27 cellular contexts compared by ENCODE assay signal in the genomic region with DNA sequence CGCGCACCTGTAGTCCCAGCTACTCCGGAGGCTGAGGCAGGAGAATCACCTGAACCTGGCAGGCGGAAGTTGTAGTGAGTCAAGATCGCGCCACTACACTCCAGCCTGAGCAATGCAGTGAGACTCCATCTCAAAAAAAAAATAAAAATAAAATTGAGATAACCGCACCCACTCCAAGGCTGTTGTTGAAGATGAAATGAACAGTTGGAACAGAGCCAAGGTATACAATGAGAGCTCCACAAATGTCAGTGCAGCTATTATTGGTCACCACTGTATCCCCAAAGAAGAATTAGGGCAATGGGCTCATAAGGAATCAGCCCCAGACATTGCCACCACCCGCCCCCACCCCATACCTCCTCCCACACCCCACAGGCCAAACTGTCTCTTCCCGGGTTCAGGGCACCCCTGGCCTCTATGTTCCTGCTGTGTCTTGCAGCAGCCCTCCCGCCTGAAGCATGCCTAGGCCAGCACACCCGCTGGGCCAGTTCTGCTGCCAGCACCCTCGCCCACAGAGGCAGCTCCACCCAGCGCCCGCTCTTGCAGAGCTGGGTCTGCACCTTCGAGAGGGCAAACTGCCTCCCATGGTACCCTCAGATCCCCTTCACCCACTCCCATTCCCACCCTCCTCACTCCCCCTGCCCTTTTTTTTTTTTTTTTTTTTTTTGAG. TPM values are rescaled to one million over a fixed set of nuclear protein-coding genes. Genes with fewer than 3 reads are reported as not detected.
DNase-seq lines count a peak whose midpoint lies in the region; ATAC-seq, FAIRE-seq and TF ChIP-seq lines count a peak whose summit lies in the region.
"Had no signal": no experiment of that assay in that cellular context is flagged by ENCODE, and none has a peak within 500 bp of the region (broad histone marks: within the 10 kb centered on the region; RNA-seq: fewer than 3 reads in every experiment).

No MANE protein-coding gene starts in this region.

- no TSS peak for BruUV-seq in HepG2 (replicated peaks; lab: Mats Ljungman, UMichigan)

- TF ChIP-seq EP300 in HepG2 (IDR thresholded peaks at IDR 0.05; ENCODE audit: low read depth in 2 of 2, low read length in 2 of 2) (no peak), HepG2 (CRISPR knock-in tag; IDR thresholded peaks at IDR 0.05; ENCODE audit: borderline replicate concordance) (no peak)

- TF ChIP-seq RAD21 in HepG2 (CRISPR knock-in tag; IDR thresholded peaks at IDR 0.05): no peak

- no peak for DNase-seq in HepG2 (ENCODE audit: low spot score)
- no peak for DNase-seq in right lobe of liver
- peak; percentile 81 for DNase-seq in RWPE1 (ENCODE audit: low spot score)
- DNase-seq in esophagus squamous epithelium (lab: John Stamatoyannopoulos, UW): no peak
- DNase-seq in erythroblast (lab: John Stamatoyannopoulos, UW): no peak
- DNase-seq: activated CD4-positive, alpha-beta T cell treated with anti-CD3 and anti-CD28 coated beads, Interleukin-2, amount 50 U/mL, for 48 hours; activated gamma-delta T cell; activated T-cell treated with anti-CD3 and anti-CD28 coated beads for 4 hours; adrenal gland; DMS153; GOT3; kidney glomerular epithelial cell; NCI-H1105 treated with DMSO at 0.1 percent for 48 hours; NCI-H2107; NCI-H526 treated with DMSO at 0.1 percent for 48 hours; T-helper 17 cell; testis; WERI-Rb-1 had no signal

- H3K4me1 ChIP-seq in HepG2 (ENCODE audit: insufficient read depth, low read length) (peaks cover 38% of the 10 kb centered on the region), right lobe of liver (peaks cover 0 to 6% (median 0%) of the 10 kb centered on the region in 4 donors), esophagus squamous epithelium (peaks cover 28 to 81% (median 34%) of the 10 kb centered on the region in 3 donors)
- H3K4me1 ChIP-seq: breast epithelium, parathyroid adenoma had no signal

- H3K9me3 ChIP-seq in HepG2 (ENCODE audit: low read length) (no peaks in the 10 kb centered on the region), right lobe of liver (no peaks in the 10 kb centered on the region), esophagus squamous epithelium (no peaks in the 10 kb centered on the region)
- H3K9me3 ChIP-seq: adrenal gland, breast epithelium, SJSA1, testis had no signal

- H3K27ac ChIP-seq in HepG2 (ENCODE audit: extremely low read length, insufficient read depth, low read length): no peak overlapping the region
- no peak overlapping the region for H3K27ac ChIP-seq in right lobe of liver
- H3K27ac ChIP-seq in RWPE1: peak overlapping the region; percentile 91
- peak overlapping the region; percentile 74 to 88 (median 86) for H3K27ac ChIP-seq in esophagus squamous epithelium
- H3K27ac ChIP-seq: adrenal gland, breast epithelium, parathyroid adenoma, SJSA1, testis, WERI-Rb-1 had no signal

- no peaks in the 10 kb centered on the region for H3K79me2 ChIP-seq in HepG2 (ENCODE audit: insufficient read depth, low read length)
- H3K79me2 ChIP-seq: parathyroid adenoma had no signal

- 74% methylated on average over 10 of the region's 15 CpGs for WGBS in HepG2 (ENCODE audit: low lambda C conversion rate)
- WGBS in right lobe of liver (ENCODE audit: insufficient coverage, low coverage, low lambda C conversion rate, missing lambda C conversion rate): 91% methylated on average over 12 of the region's 15 CpGs
- 33 to 56% methylated on average over 14 to 15 of the region's 15 CpGs for WGBS in esophagus squamous epithelium, 2 donors

- intact Hi-C loops in HepG2 (cut with micrococcal nuclease; ENCODE audit: unreplicated experiment): no loop called here
- intact Hi-C loops in right lobe of liver (cut with DNase I): no loop called here
- intact Hi-C loops in esophagus squamous epithelium (cut with DNase I): no loop called here

- no peak overlapping the region for H3K9ac ChIP-seq in HepG2 (ENCODE audit: insufficient read depth, low read depth, low read length)
- H3K9ac ChIP-seq: parathyroid adenoma had no signal

- TF ChIP-seq CTCF in HepG2 (CRISPR knock-in tag; IDR thresholded peaks at IDR 0.05) (no peak), right lobe of liver (IDR thresholded peaks at IDR 0.05) (no peak), RWPE1 (conservative IDR thresholded peaks at IDR 0.05; ENCODE audit: low read depth) (no peak), esophagus squamous epithelium (IDR thresholded peaks at IDR 0.05) (peak in 1 of 6 experiments; percentile 4)

- H3K4me3 ChIP-seq in HepG2 (replicated peaks in 1 of 3; ENCODE audit: insufficient read depth in 1 of 3, low read depth in 2 of 3, low read length in 3 of 3) (no peak overlapping the region), right lobe of liver (no peak overlapping the region), esophagus squamous epithelium (no peak overlapping the region)
- H3K4me3 ChIP-seq: adrenal gland, breast epithelium, SJSA1, testis had no signal

- H2AFZ ChIP-seq in HepG2 (ENCODE audit: low read length): no peak overlapping the region
- H2AFZ ChIP-seq: parathyroid adenoma had no signal

- in situ Hi-C loops in HepG2 (cut with HindIII; ENCODE audit: extremely low pct_ligation_motif_present, low pct_unique_long_range_greater_than_20kb): no loop called here

- POLR2A ChIA-PET in HepG2 (lab: Yijun Ruan, JAX) (no interaction called here), RWPE1 (lab: Yijun Ruan, JAX; ENCODE audit: low non-redundant PET) (interaction anchor here (0.5 kb wide), 1 partner anchor 140 kb away, joined by 4 read pairs; no protein-coding TSS in a partner anchor)

- peaks cover 9 to 44% of the 10 kb centered on the region in 2 experiments for H3K27me3 ChIP-seq in HepG2 (ENCODE audit: control insufficient read depth in 1 of 2, insufficient read depth in 2 of 2, low read length in 2 of 2)
- H3K27me3 ChIP-seq in right lobe of liver: no peaks in the 10 kb centered on the region
- H3K27me3 ChIP-seq in esophagus squamous epithelium: peaks cover 0 to 43% (median 8%) of the 10 kb centered on the region in 4 donors
- H3K27me3 ChIP-seq: testis had no signal

- H3K36me3 ChIP-seq in HepG2 (replicated peaks in 1 of 2; ENCODE audit: control insufficient read depth in 1 of 2, insufficient read depth in 2 of 2, low read length in 2 of 2) (no peaks in the 10 kb centered on the region), right lobe of liver (no peaks in the 10 kb centered on the region), esophagus squamous epithelium (no peaks in the 10 kb centered on the region)
- H3K36me3 ChIP-seq: adrenal gland, breast epithelium, SJSA1, WERI-Rb-1 had no signal

- CTCF ChIA-PET in HepG2 (lab: Yijun Ruan, JAX; ENCODE audit: low intra/inter-chr PET ratio, low total read pairs) (no interaction called here), RWPE1 (lab: Yijun Ruan, JAX) (interaction anchor here (0.6 to 1.5 kb wide), 4 partner anchors 37 to 251 kb away, joined by 3 to 6 read pairs (median 4); no protein-coding TSS in a partner anchor)

- H4K20me1 ChIP-seq in HepG2 (ENCODE audit: insufficient read depth, low read length): no peaks in the 10 kb centered on the region

- ATAC-seq in HepG2 (no peak), right lobe of liver (no peak), HG03432 (IDR thresholded peaks at IDR 0.05; ENCODE audit: unreplicated experiment) (no peak), GM21529 (IDR thresholded peaks at IDR 0.05; ENCODE audit: unreplicated experiment) (no peak)
- ATAC-seq: sciatic nerve, T-helper 17 cell had no signal

- FAIRE-seq in HepG2 (lab: Jason Lieb, UNC): no peak
- FAIRE-seq: GM12891 had no signal

- no peak for TF ChIP-seq POLR2A in HepG2 (IDR thresholded peaks at IDR 0.05; ENCODE audit: insufficient read depth in 1 of 2, low read depth in 2 of 2, low read length in 2 of 2)
- no peak for TF ChIP-seq POLR2A in right lobe of liver (IDR thresholded peaks at IDR 0.05)
- no peak for TF ChIP-seq POLR2A in esophagus squamous epithelium (IDR thresholded peaks at IDR 0.05)
- TF ChIP-seq POLR2A in erythroblast (IDR thresholded peaks at IDR 0.05; ENCODE audit: low read length): no peak

- H3K4me2 ChIP-seq in HepG2 (ENCODE audit: low read depth, low read length): no peak overlapping the region

RNA-seq across cellular contexts. Expression of a gene that starts 3.5 kb away (rescaled TPM):
- not detected in 2 replicates for total RNA-seq in HepG2 (2016; rRNA removed; fragmentation: Illumina TruSeq; extraction: Trizol)
- total RNA-seq in HepG2 (2016; cell fraction: cytosol; rRNA removed; fragmentation: Illumina TruSeq; extraction: Trizol; ENCODE audit: low read depth): not detected in 2 replicates
- total RNA-seq in HepG2 (2016; cell fraction: insoluble cytoplasmic fraction; rRNA removed; fragmentation: Illumina TruSeq; extraction: Trizol): 0.09 TPM in 1 of 2 replicates, not detected in the other
- total RNA-seq in HepG2 (2016; cell fraction: membrane; rRNA removed; fragmentation: Illumina TruSeq; extraction: Trizol): not detected in 2 replicates
- total RNA-seq in HepG2 (2016; cell fraction: nucleus; rRNA removed; fragmentation: Illumina TruSeq; extraction: Trizol): not detected in 2 replicates
- polyA plus RNA-seq in HepG2 (2011; rRNA removed): 0.04 TPM in 1 of 2 replicates, not detected in the other
- polyA plus RNA-seq in HepG2 (2011; cell fraction: cytosol; rRNA removed): 0.04 TPM in 1 of 2 replicates, not detected in the other
- not detected in 2 replicates for polyA plus RNA-seq in HepG2 (2011; cell fraction: nucleus; rRNA removed)
- polyA plus RNA-seq in HepG2 (2012): not detected in 2 replicates
- not detected in 2 replicates for polyA plus RNA-seq in HepG2 (2016; cell fraction: cytosol; fragmentation: Illumina TruSeq; extraction: Trizol; ENCODE audit: low read depth)
- not detected in 2 replicates for polyA plus RNA-seq in HepG2 (2016; cell fraction: insoluble cytoplasmic fraction; fragmentation: Illumina TruSeq; extraction: Trizol; ENCODE audit: low read depth)
- not detected in 2 replicates for polyA plus RNA-seq in HepG2 (2016; cell fraction: membrane; fragmentation: Illumina TruSeq; extraction: Trizol; ENCODE audit: low read depth)
- not detected in 2 replicates for polyA plus RNA-seq in HepG2 (2016; cell fraction: nucleus; fragmentation: Illumina TruSeq; extraction: Trizol; ENCODE audit: insufficient read depth, low read depth)
- polyA minus RNA-seq in HepG2 (2011; rRNA and poly(A)+ RNA removed; ENCODE audit: low replicate concordance): 0.72 TPM in 1 of 2 replicates, not detected in the other
- not detected in 2 replicates for polyA minus RNA-seq in HepG2 (2011; cell fraction: cytosol; rRNA and poly(A)+ RNA removed)
- not detected in 2 replicates for polyA minus RNA-seq in HepG2 (2011; cell fraction: nucleus; rRNA and poly(A)+ RNA removed)
- total RNA-seq in right lobe of liver: under 1 TPM in 5 of 6 experiments, not detected in 1; 0.20 to 0.43 (median 0.35) TPM
- total RNA-seq in esophagus squamous epithelium: 10 to 100 TPM in 3 of 4 donors, 1 to 10 TPM in 1; 8.9 to 27.2 (median 16.3) TPM
- total RNA-seq: epithelial cell of proximal tubule, OCI-LY7 had no signal

RNA-seq across cellular contexts. Expression of a gene that starts 17.6 kb away (rescaled TPM):
- total RNA-seq in HepG2 (2016; rRNA removed; fragmentation: Illumina TruSeq; extraction: Trizol) (72.9 and 75.5 TPM in 2 replicates), right lobe of liver (10 to 100 TPM; 36.7 to 60.7 (median 41.2) TPM), esophagus squamous epithelium (10 to 100 TPM; 66.2 to 86.9 (median 76.4) TPM)
- 37.8 and 38.2 TPM in 2 replicates for total RNA-seq in HepG2 (2016; cell fraction: cytosol; rRNA removed; fragmentation: Illumina TruSeq; extraction: Trizol; ENCODE audit: low read depth)
- total RNA-seq in HepG2 (2016; cell fraction: insoluble cytoplasmic fraction; rRNA removed; fragmentation: Illumina TruSeq; extraction: Trizol): 60.9 and 73.7 TPM in 2 replicates
- 75.5 and 78.9 TPM in 2 replicates for total RNA-seq in HepG2 (2016; cell fraction: membrane; rRNA removed; fragmentation: Illumina TruSeq; extraction: Trizol)
- 35.4 and 45.7 TPM in 2 replicates for total RNA-seq in HepG2 (2016; cell fraction: nucleus; rRNA removed; fragmentation: Illumina TruSeq; extraction: Trizol)
- polyA plus RNA-seq in HepG2 (2011; rRNA removed): 56.7 and 72.4 TPM in 2 replicates
- polyA plus RNA-seq in HepG2 (2011; cell fraction: cytosol; rRNA removed): 40.4 and 55.8 TPM in 2 replicates
- 51.5 and 70.2 TPM in 2 replicates for polyA plus RNA-seq in HepG2 (2011; cell fraction: nucleus; rRNA removed)
- 46.5 and 50.3 TPM in 2 replicates for polyA plus RNA-seq in HepG2 (2012)
- 24.3 and 29.7 TPM in 2 replicates for polyA plus RNA-seq in HepG2 (2016; cell fraction: cytosol; fragmentation: Illumina TruSeq; extraction: Trizol; ENCODE audit: low read depth)
- polyA plus RNA-seq in HepG2 (2016; cell fraction: insoluble cytoplasmic fraction; fragmentation: Illumina TruSeq; extraction: Trizol; ENCODE audit: low read depth): 71.7 and 84.0 TPM in 2 replicates
- 56.3 and 60.2 TPM in 2 replicates for polyA plus RNA-seq in HepG2 (2016; cell fraction: membrane; fragmentation: Illumina TruSeq; extraction: Trizol; ENCODE audit: low read depth)
- polyA plus RNA-seq in HepG2 (2016; cell fraction: nucleus; fragmentation: Illumina TruSeq; extraction: Trizol; ENCODE audit: insufficient read depth, low read depth): 62.2 and 71.4 TPM in 2 replicates
- 113 and 248 TPM in 2 replicates for polyA minus RNA-seq in HepG2 (2011; rRNA and poly(A)+ RNA removed; ENCODE audit: low replicate concordance)
- 40.0 and 43.1 TPM in 2 replicates for polyA minus RNA-seq in HepG2 (2011; cell fraction: cytosol; rRNA and poly(A)+ RNA removed)
- polyA minus RNA-seq in HepG2 (2011; cell fraction: nucleus; rRNA and poly(A)+ RNA removed): 24.3 and 29.7 TPM in 2 replicates

RNA-seq across cellular contexts. Expression of a gene that starts 22.9 kb away (rescaled TPM):
- total RNA-seq in HepG2 (2016; rRNA removed; fragmentation: Illumina TruSeq; extraction: Trizol) (9.3 and 19.0 TPM in 2 replicates), right lobe of liver (10 to 100 TPM in 4 of 6 experiments, 1 to 10 TPM in 2; 8.1 to 19.7 (median 11.8) TPM), esophagus squamous epithelium (10 to 100 TPM; 46.5 to 59.3 (median 51.4) TPM)
- 20.9 and 26.1 TPM in 2 replicates for total RNA-seq in HepG2 (2016; cell fraction: cytosol; rRNA removed; fragmentation: Illumina TruSeq; extraction: Trizol; ENCODE audit: low read depth)
- 8.3 and 18.7 TPM in 2 replicates for total RNA-seq in HepG2 (2016; cell fraction: insoluble cytoplasmic fraction; rRNA removed; fragmentation: Illumina TruSeq; extraction: Trizol)
- 35.4 and 38.3 TPM in 2 replicates for total RNA-seq in HepG2 (2016; cell fraction: membrane; rRNA removed; fragmentation: Illumina TruSeq; extraction: Trizol)
- total RNA-seq in HepG2 (2016; cell fraction: nucleus; rRNA removed; fragmentation: Illumina TruSeq; extraction: Trizol): 17.2 TPM in 2 replicates
- 17.8 and 22.9 TPM in 2 replicates for polyA plus RNA-seq in HepG2 (2011; rRNA removed)
- 16.1 and 23.3 TPM in 2 replicates for polyA plus RNA-seq in HepG2 (2011; cell fraction: cytosol; rRNA removed)
- polyA plus RNA-seq in HepG2 (2011; cell fraction: nucleus; rRNA removed): 60.1 and 73.0 TPM in 2 replicates
- 16.8 and 18.5 TPM in 2 replicates for polyA plus RNA-seq in HepG2 (2012)
- 22.2 and 28.5 TPM in 2 replicates for polyA plus RNA-seq in HepG2 (2016; cell fraction: cytosol; fragmentation: Illumina TruSeq; extraction: Trizol; ENCODE audit: low read depth)
- 11.1 and 14.6 TPM in 2 replicates for polyA plus RNA-seq in HepG2 (2016; cell fraction: insoluble cytoplasmic fraction; fragmentation: Illumina TruSeq; extraction: Trizol; ENCODE audit: low read depth)
- polyA plus RNA-seq in HepG2 (2016; cell fraction: membrane; fragmentation: Illumina TruSeq; extraction: Trizol; ENCODE audit: low read depth): 29.9 and 35.4 TPM in 2 replicates
- polyA plus RNA-seq in HepG2 (2016; cell fraction: nucleus; fragmentation: Illumina TruSeq; extraction: Trizol; ENCODE audit: insufficient read depth, low read depth): 35.0 and 45.7 TPM in 2 replicates
- 33.4 and 51.6 TPM in 2 replicates for polyA minus RNA-seq in HepG2 (2011; rRNA and poly(A)+ RNA removed; ENCODE audit: low replicate concordance)
- polyA minus RNA-seq in HepG2 (2011; cell fraction: cytosol; rRNA and poly(A)+ RNA removed): 18.5 and 22.9 TPM in 2 replicates
- polyA minus RNA-seq in HepG2 (2011; cell fraction: nucleus; rRNA and poly(A)+ RNA removed): 13.3 and 16.9 TPM in 2 replicates

RNA-seq across cellular contexts. Expression of a gene that starts 45.0 kb away (rescaled TPM):
- 10.2 and 11.7 TPM in 2 replicates for total RNA-seq in HepG2 (2016; rRNA removed; fragmentation: Illumina TruSeq; extraction: Trizol)
- 2.3 and 3.1 TPM in 2 replicates for total RNA-seq in HepG2 (2016; cell fraction: cytosol; rRNA removed; fragmentation: Illumina TruSeq; extraction: Trizol; ENCODE audit: low read depth)
- 8.4 and 12.8 TPM in 2 replicates for total RNA-seq in HepG2 (2016; cell fraction: insoluble cytoplasmic fraction; rRNA removed; fragmentation: Illumina TruSeq; extraction: Trizol)
- 3.2 and 3.9 TPM in 2 replicates for total RNA-seq in HepG2 (2016; cell fraction: membrane; rRNA removed; fragmentation: Illumina TruSeq; extraction: Trizol)
- total RNA-seq in HepG2 (2016; cell fraction: nucleus; rRNA removed; fragmentation: Illumina TruSeq; extraction: Trizol): 9.0 and 10.0 TPM in 2 replicates
- polyA plus RNA-seq in HepG2 (2011; rRNA removed): 9.1 and 12.7 TPM in 2 replicates
- 4.8 and 4.9 TPM in 2 replicates for polyA plus RNA-seq in HepG2 (2011; cell fraction: cytosol; rRNA removed)
- 29.3 and 32.2 TPM in 2 replicates for polyA plus RNA-seq in HepG2 (2011; cell fraction: nucleus; rRNA removed)
- 12.5 and 15.9 TPM in 2 replicates for polyA plus RNA-seq in HepG2 (2012)
- polyA plus RNA-seq in HepG2 (2016; cell fraction: cytosol; fragmentation: Illumina TruSeq; extraction: Trizol; ENCODE audit: low read depth): 1.9 and 2.1 TPM in 2 replicates
- polyA plus RNA-seq in HepG2 (2016; cell fraction: insoluble cytoplasmic fraction; fragmentation: Illumina TruSeq; extraction: Trizol; ENCODE audit: low read depth): 11.0 and 12.8 TPM in 2 replicates
- polyA plus RNA-seq in HepG2 (2016; cell fraction: membrane; fragmentation: Illumina TruSeq; extraction: Trizol; ENCODE audit: low read depth): 3.0 and 4.1 TPM in 2 replicates
- 59.6 and 63.0 TPM in 2 replicates for polyA plus RNA-seq in HepG2 (2016; cell fraction: nucleus; fragmentation: Illumina TruSeq; extraction: Trizol; ENCODE audit: insufficient read depth, low read depth)
- polyA minus RNA-seq in HepG2 (2011; rRNA and poly(A)+ RNA removed; ENCODE audit: low replicate concordance): 12.6 and 33.9 TPM in 2 replicates
- polyA minus RNA-seq in HepG2 (2011; cell fraction: cytosol; rRNA and poly(A)+ RNA removed): 5.1 and 8.9 TPM in 2 replicates
- 8.8 and 9.8 TPM in 2 replicates for polyA minus RNA-seq in HepG2 (2011; cell fraction: nucleus; rRNA and poly(A)+ RNA removed)
- 1 to 10 TPM; 5.8 to 9.6 (median 8.5) TPM for total RNA-seq in right lobe of liver
- total RNA-seq in esophagus squamous epithelium: 10 to 100 TPM; 18.2 to 30.3 (median 23.9) TPM

RNA-seq across cellular contexts. Expression of a gene that starts 48.0 kb away (rescaled TPM):
- total RNA-seq in HepG2 (2016; rRNA removed; fragmentation: Illumina TruSeq; extraction: Trizol) (4.8 and 5.4 TPM in 2 replicates), right lobe of liver (1 to 10 TPM in 4 of 6 experiments, under 1 TPM in 2; 0.97 to 2.8 (median 2.0) TPM), esophagus squamous epithelium (10 to 100 TPM in 1 of 4 donors, 1 to 10 TPM in 3; 5.1 to 14.4 (median 6.2) TPM)
- total RNA-seq in HepG2 (2016; cell fraction: cytosol; rRNA removed; fragmentation: Illumina TruSeq; extraction: Trizol; ENCODE audit: low read depth): 4.1 and 5.0 TPM in 2 replicates
- total RNA-seq in HepG2 (2016; cell fraction: insoluble cytoplasmic fraction; rRNA removed; fragmentation: Illumina TruSeq; extraction: Trizol): 4.8 and 5.1 TPM in 2 replicates
- total RNA-seq in HepG2 (2016; cell fraction: membrane; rRNA removed; fragmentation: Illumina TruSeq; extraction: Trizol): 7.2 and 8.5 TPM in 2 replicates
- total RNA-seq in HepG2 (2016; cell fraction: nucleus; rRNA removed; fragmentation: Illumina TruSeq; extraction: Trizol): 2.6 and 3.2 TPM in 2 replicates
- 8.0 and 8.6 TPM in 2 replicates for polyA plus RNA-seq in HepG2 (2011; rRNA removed)
- 9.2 and 13.0 TPM in 2 replicates for polyA plus RNA-seq in HepG2 (2011; cell fraction: cytosol; rRNA removed)
- 7.4 and 7.6 TPM in 2 replicates for polyA plus RNA-seq in HepG2 (2011; cell fraction: nucleus; rRNA removed)
- 2.5 and 6.6 TPM in 2 replicates for polyA plus RNA-seq in HepG2 (2012)
- 6.2 and 7.7 TPM in 2 replicates for polyA plus RNA-seq in HepG2 (2016; cell fraction: cytosol; fragmentation: Illumina TruSeq; extraction: Trizol; ENCODE audit: low read depth)
- polyA plus RNA-seq in HepG2 (2016; cell fraction: insoluble cytoplasmic fraction; fragmentation: Illumina TruSeq; extraction: Trizol; ENCODE audit: low read depth): 6.3 and 8.0 TPM in 2 replicates
- 8.2 and 8.7 TPM in 2 replicates for polyA plus RNA-seq in HepG2 (2016; cell fraction: membrane; fragmentation: Illumina TruSeq; extraction: Trizol; ENCODE audit: low read depth)
- polyA plus RNA-seq in HepG2 (2016; cell fraction: nucleus; fragmentation: Illumina TruSeq; extraction: Trizol; ENCODE audit: insufficient read depth, low read depth): 11.5 and 12.4 TPM in 2 replicates
- 7.8 and 7.9 TPM in 2 replicates for polyA minus RNA-seq in HepG2 (2011; rRNA and poly(A)+ RNA removed; ENCODE audit: low replicate concordance)
- polyA minus RNA-seq in HepG2 (2011; cell fraction: cytosol; rRNA and poly(A)+ RNA removed): 1.8 and 2.3 TPM in 2 replicates
- polyA minus RNA-seq in HepG2 (2011; cell fraction: nucleus; rRNA and poly(A)+ RNA removed): 0.39 and 0.87 TPM in 2 replicates

Comparison
In these comparisons a context has a peak if more than half of its experiments do, and no peak if none do; other contexts are left out.
1. H3K27ac ChIP-seq: peak in RWPE1 (single experiment) and esophagus squamous epithelium (4 of 4); none in HepG2 (single experiment) and right lobe of liver (0 of 3).
2. RNA of a gene that starts 3.5 kb away (total RNA-seq): 8.9 to 27.2 TPM in esophagus squamous epithelium; 0.20 to 0.43 TPM in right lobe of liver and 0.09 TPM in HepG2; every median in the first group is over 4 times any median in the second.